ENCODE assay signal across 1 cellular context in the genomic region with DNA sequence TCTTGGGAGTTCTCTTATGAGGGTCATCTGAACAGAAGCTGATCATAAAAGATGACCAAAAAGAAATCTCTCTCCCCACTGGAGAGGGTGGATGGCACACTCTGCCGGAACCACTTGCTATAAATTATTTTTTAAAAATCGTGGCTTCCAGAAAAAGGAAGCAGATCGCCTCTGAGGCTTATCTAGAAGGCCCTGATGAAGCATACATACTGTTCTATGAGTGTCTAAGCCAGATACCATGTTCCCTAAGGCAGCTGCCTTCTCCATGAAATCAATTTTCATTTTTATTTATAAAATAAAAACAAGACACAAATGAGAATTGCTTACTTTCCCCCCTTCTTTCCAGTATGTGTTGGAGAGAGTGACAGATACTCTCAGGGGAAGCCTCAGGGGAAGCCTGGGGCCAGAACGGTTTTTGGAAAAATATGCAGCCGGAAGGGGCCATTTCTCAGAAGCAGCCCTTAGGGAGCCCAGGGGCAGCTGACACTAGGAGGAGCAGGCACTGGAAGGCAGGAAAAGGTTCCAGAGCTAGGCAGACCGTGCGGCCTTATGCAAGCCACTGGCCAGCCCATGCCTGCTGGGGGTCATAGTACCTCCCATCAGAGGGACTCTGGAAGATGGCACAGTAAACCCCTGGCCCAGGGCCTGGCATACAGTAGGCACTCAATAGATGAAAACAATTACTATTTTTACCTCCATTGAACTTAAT.
TF ChIP-seq lines count a peak whose summit lies in the region.

No MANE protein-coding gene starts in this region.

TF ChIP-seq in GM23338, 12 proteins besides CTCF, POLR2A, EP300 and RAD21 (continued from another document):
- TF ChIP-seq ZNF462 (CRISPR knock-in tag; IDR thresholded peaks at IDR 0.05) (no peak), ZNF331 (CRISPR knock-in tag; IDR thresholded peaks at IDR 0.05; ENCODE audit: low read depth) (no peak)
- TF ChIP-seq, protein P1, sequence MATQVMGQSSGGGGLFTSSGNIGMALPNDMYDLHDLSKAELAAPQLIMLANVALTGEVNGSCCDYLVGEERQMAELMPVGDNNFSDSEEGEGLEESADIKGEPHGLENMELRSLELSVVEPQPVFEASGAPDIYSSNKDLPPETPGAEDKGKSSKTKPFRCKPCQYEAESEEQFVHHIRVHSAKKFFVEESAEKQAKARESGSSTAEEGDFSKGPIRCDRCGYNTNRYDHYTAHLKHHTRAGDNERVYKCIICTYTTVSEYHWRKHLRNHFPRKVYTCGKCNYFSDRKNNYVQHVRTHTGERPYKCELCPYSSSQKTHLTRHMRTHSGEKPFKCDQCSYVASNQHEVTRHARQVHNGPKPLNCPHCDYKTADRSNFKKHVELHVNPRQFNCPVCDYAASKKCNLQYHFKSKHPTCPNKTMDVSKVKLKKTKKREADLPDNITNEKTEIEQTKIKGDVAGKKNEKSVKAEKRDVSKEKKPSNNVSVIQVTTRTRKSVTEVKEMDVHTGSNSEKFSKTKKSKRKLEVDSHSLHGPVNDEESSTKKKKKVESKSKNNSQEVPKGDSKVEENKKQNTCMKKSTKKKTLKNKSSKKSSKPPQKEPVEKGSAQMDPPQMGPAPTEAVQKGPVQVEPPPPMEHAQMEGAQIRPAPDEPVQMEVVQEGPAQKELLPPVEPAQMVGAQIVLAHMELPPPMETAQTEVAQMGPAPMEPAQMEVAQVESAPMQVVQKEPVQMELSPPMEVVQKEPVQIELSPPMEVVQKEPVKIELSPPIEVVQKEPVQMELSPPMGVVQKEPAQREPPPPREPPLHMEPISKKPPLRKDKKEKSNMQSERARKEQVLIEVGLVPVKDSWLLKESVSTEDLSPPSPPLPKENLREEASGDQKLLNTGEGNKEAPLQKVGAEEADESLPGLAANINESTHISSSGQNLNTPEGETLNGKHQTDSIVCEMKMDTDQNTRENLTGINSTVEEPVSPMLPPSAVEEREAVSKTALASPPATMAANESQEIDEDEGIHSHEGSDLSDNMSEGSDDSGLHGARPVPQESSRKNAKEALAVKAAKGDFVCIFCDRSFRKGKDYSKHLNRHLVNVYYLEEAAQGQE (IDR thresholded peaks at IDR 0.05; ENCODE audit: unreplicated experiment): no peak
